Comparison of ENCODE assay signal across 8 cellular contexts in the genomic region with DNA sequence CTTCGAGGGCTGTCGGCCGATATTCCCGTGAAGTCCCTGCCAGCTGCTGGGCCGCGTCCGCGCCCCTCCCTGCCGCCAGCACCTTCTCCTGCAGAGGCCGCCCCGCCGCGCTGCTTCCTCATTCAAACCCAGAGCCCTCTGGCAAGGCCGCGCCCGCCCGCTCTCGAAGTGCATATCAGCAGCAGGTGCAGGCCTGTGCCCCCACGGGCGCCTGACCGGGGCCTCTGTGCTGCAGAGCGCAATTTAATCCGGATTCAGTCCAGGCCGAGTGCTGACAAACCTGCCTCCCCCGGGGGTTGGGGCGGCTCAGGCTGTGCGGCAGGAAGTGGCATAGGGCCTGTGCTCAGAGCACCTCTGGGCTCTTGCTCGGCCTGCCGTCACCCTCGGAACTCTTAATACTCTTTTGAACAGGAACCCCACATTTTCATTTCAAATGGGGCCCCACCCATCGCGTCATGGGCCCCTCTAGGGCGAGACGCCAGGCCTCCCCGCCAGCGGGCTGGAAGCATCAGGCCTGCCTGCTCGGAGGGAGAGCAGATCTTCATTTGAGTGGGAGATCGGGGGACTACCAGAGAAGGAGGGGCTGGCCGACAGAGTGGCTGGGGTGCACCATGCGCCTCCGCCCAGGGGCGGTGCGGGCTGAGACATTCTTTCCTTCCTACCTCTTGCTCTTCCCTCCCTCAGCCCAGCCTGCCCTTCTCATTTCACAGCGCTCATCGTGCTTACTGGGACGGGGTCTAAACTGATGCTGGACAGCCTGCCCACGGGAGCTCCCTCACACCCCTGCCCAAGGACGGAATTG.
A peak's percentile ranks its signal among the peaks of the same experiment; 100 is the strongest.
DNase-seq lines count a peak whose midpoint lies in the region; ATAC-seq and TF ChIP-seq lines count a peak whose summit lies in the region.

No MANE protein-coding gene starts in this region.

- no peak overlapping the region for H3K4me3 ChIP-seq in body of pancreas
- H3K4me3 ChIP-seq in prostate gland: no peak overlapping the region

- DNase-seq in activated CD8-positive, alpha-beta T cell treated with anti-CD3 and anti-CD28 coated beads for 36 hours: peak; percentile 78
- peak; percentile 48 for DNase-seq in glutamatergic neuron
- DNase-seq in stimulated activated CD8-positive, alpha-beta memory T cell treated with anti-CD3 and anti-CD28 coated beads, Interleukin-15, amount 100 ng/mL, for 1 hour (ENCODE audit: low read depth): peak; percentile 23
- no peak for DNase-seq in body of pancreas
- DNase-seq in globus pallidus (ENCODE audit: low spot score): no peak
- no peak for DNase-seq in prostate gland (ENCODE audit: low spot score)

- H3K9me3 ChIP-seq in body of pancreas (no peaks in the 10 kb centered on the region), prostate gland (no peaks in the 10 kb centered on the region)

- H3K4me3 Mint-ChIP-seq in activated CD8-positive, alpha-beta T cell treated with anti-CD3 and anti-CD28 coated beads for 36 hours: peak overlapping the region; percentile 60
- H3K4me3 Mint-ChIP-seq in glutamatergic neuron (ENCODE audit: unreplicated experiment): peak overlapping the region; percentile 40

- peaks cover 13% of the 10 kb centered on the region for H3K4me1 Mint-ChIP-seq in activated CD8-positive, alpha-beta T cell treated with anti-CD3 and anti-CD28 coated beads for 36 hours (ENCODE audit: low read depth)
- H3K4me1 Mint-ChIP-seq in glutamatergic neuron (ENCODE audit: low read depth, unreplicated experiment): peaks cover 5% of the 10 kb centered on the region

- CTCF ChIA-PET in activated CD8-positive, alpha-beta T cell treated with anti-CD3 and anti-CD28 coated beads for 36 hours (lab: Charles Lee): no interaction called here

- H3K4me1 ChIP-seq in body of pancreas (peaks cover 13% of the 10 kb centered on the region), prostate gland (replicated peaks) (no peaks in the 10 kb centered on the region)

- H3K36me3 Mint-ChIP-seq in activated CD8-positive, alpha-beta T cell treated with anti-CD3 and anti-CD28 coated beads for 36 hours (ENCODE audit: low read depth): no peaks in the 10 kb centered on the region
- H3K36me3 Mint-ChIP-seq in glutamatergic neuron (ENCODE audit: unreplicated experiment): no peaks in the 10 kb centered on the region

- peak; percentile 72 for ATAC-seq in GM18873 (IDR thresholded peaks at IDR 0.05; ENCODE audit: low FRiP score, unreplicated experiment)
- ATAC-seq in HG03108 (IDR thresholded peaks at IDR 0.05; ENCODE audit: unreplicated experiment): peak; percentile 91
- ATAC-seq in activated CD8-positive, alpha-beta T cell treated with anti-CD3 and anti-CD28 coated beads for 36 hours: peak; percentile 96
- no peak for ATAC-seq in body of pancreas

- TF ChIP-seq CTCF in activated CD8-positive, alpha-beta T cell treated with anti-CD3 and anti-CD28 coated beads for 36 hours (IDR thresholded peaks at IDR 0.05): no peak
- TF ChIP-seq CTCF in glutamatergic neuron (IDR thresholded peaks at IDR 0.05; ENCODE audit: partially characterized antibody, unreplicated experiment) (no peak), body of pancreas (IDR thresholded peaks at IDR 0.05) (no peak), prostate gland (IDR thresholded peaks at IDR 0.05) (no peak)

- WGBS in body of pancreas, 2 donors: 56 to 72% methylated on average over 36 to 48 of the region's 48 CpGs
- WGBS in prostate gland: 85% methylated on average over 43 of the region's 48 CpGs

- POLR2A ChIA-PET in activated CD8-positive, alpha-beta T cell treated with anti-CD3 and anti-CD28 coated beads for 36 hours (lab: Charles Lee): no interaction called here

- no peaks in the 10 kb centered on the region for H3K9me3 Mint-ChIP-seq in activated CD8-positive, alpha-beta T cell treated with anti-CD3 and anti-CD28 coated beads for 36 hours
- H3K9me3 Mint-ChIP-seq in glutamatergic neuron (ENCODE audit: unreplicated experiment): peaks cover 3% of the 10 kb centered on the region

- no peaks in the 10 kb centered on the region for H3K27me3 ChIP-seq in body of pancreas
- no peaks in the 10 kb centered on the region for H3K27me3 ChIP-seq in prostate gland (replicated peaks; ENCODE audit: insufficient read depth)

- H3K27ac Mint-ChIP-seq in activated CD8-positive, alpha-beta T cell treated with anti-CD3 and anti-CD28 coated beads for 36 hours: peak overlapping the region; percentile 93
- no peak overlapping the region for H3K27ac Mint-ChIP-seq in glutamatergic neuron (ENCODE audit: unreplicated experiment)

- no peaks in the 10 kb centered on the region for H3K36me3 ChIP-seq in body of pancreas (replicated peaks in 1 of 2; ENCODE audit: insufficient read depth in 1 of 2, low read depth in 2 of 2)
- no peaks in the 10 kb centered on the region for H3K36me3 ChIP-seq in prostate gland

- no peaks in the 10 kb centered on the region for H3K27me3 Mint-ChIP-seq in activated CD8-positive, alpha-beta T cell treated with anti-CD3 and anti-CD28 coated beads for 36 hours
- no peaks in the 10 kb centered on the region for H3K27me3 Mint-ChIP-seq in glutamatergic neuron (ENCODE audit: unreplicated experiment)

- intact Hi-C loops in activated CD8-positive, alpha-beta T cell treated with anti-CD3 and anti-CD28 coated beads for 36 hours (cut with micrococcal nuclease): no loop called here
- intact Hi-C loops in body of pancreas (cut with DNase I): no loop called here
- intact Hi-C loops in prostate gland (cut with DNase I): no loop called here

- H3K27ac ChIP-seq in body of pancreas: no peak overlapping the region
- H3K27ac ChIP-seq in prostate gland: no peak overlapping the region

- TF ChIP-seq POLR2A in body of pancreas (IDR thresholded peaks at IDR 0.05) (no peak), prostate gland (IDR thresholded peaks at IDR 0.05) (no peak)

Comparison
In these comparisons a context has a peak if more than half of its experiments do, and no peak if none do; other contexts are left out.
1. DNase-seq: peak in activated CD8-positive, alpha-beta T cell treated with anti-CD3 and anti-CD28 coated beads for 36 hours (single experiment), glutamatergic neuron (single experiment) and stimulated activated CD8-positive, alpha-beta memory T cell treated with anti-CD3 and anti-CD28 coated beads, Interleukin-15, amount 100 ng/mL, for 1 hour (single experiment); none in body of pancreas (0 of 4), globus pallidus (single experiment) and prostate gland (single experiment).